In the genomic region with DNA sequence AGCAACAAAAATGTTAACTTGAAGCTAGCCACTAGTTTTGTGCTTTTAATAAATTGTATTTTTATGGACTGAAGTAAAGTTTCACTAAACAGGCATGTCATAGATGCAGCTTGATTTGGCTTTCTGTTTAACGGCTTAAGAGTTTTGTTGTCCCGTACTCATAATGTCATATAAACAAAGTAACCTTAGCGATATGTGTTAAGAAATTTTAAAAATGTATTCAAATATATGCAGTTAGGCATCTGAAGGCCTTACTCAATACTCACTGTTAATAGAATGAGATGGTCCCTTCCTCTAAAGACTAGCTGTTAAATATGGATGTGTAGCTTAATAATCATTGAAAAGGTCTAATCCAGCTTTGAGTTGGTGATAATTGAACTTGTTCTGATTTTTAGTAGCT, we compare ENCODE assay signal across 12 cellular contexts. TPM values are rescaled to one million over a fixed set of nuclear protein-coding genes. Genes with fewer than 3 reads are reported as not detected.
DNase-seq lines count a peak whose midpoint lies in the region; ATAC-seq, FAIRE-seq and TF ChIP-seq lines count a peak whose summit lies in the region.
"Had no signal": no experiment of that assay in that cellular context is flagged by ENCODE, and none has a peak within 500 bp of the region (broad histone marks: within the 10 kb centered on the region; RNA-seq: fewer than 3 reads in every experiment).

No MANE protein-coding gene starts in this region.

- no peaks in the 10 kb centered on the region for H3K27me3 ChIP-seq in CD4-positive, alpha-beta memory T cell (ENCODE audit: insufficient read depth, low read length)
- no peaks in the 10 kb centered on the region for H3K27me3 ChIP-seq in astrocyte (ENCODE audit: insufficient read depth, low read length)
- H3K27me3 ChIP-seq in neural cell (ENCODE audit: insufficient read depth, low read depth, low read length) = no peaks in the 10 kb centered on the region

- TF ChIP-seq CTCF in HFFc6 (IDR thresholded peaks at IDR 0.05) = no peak
- no peak for TF ChIP-seq CTCF in astrocyte (IDR thresholded peaks at IDR 0.05; ENCODE audit: insufficient read depth, low read depth, low read length)
- no peak for TF ChIP-seq CTCF in neural cell (IDR thresholded peaks at IDR 0.05; ENCODE audit: poor library complexity, severe bottlenecking)

- TF ChIP-seq RAD21 in neural cell (conservative IDR thresholded peaks at IDR 0.05) = no peak

- peaks cover 35% of the 10 kb centered on the region for H3K79me2 ChIP-seq in astrocyte (ENCODE audit: insufficient read depth, low read length)
- H3K79me2 ChIP-seq in neural cell (replicated peaks; ENCODE audit: insufficient read depth, low read length) = peaks cover 27% of the 10 kb centered on the region

- H3K9me3 Mint-ChIP-seq in CD4-positive, alpha-beta memory T cell = no peaks in the 10 kb centered on the region
- H3K9me3 Mint-ChIP-seq in HFFc6 = no peaks in the 10 kb centered on the region
- no peaks in the 10 kb centered on the region for H3K9me3 Mint-ChIP-seq in astrocyte (ENCODE audit: unreplicated experiment)
- H3K9me3 Mint-ChIP-seq: activated B cell treated with CpG ODN at 0.5 μM for 24 hours had no signal

- POLR2A ChIA-PET in CD4-positive, alpha-beta memory T cell (lab: Charles Lee; ENCODE audit: partially characterized antibody) = interaction anchor here (1.6 to 2.9 kb wide), 6 partner anchors 9 to 1129 kb away, joined by 4 to 16 read pairs (median 8); a partner anchor contains a TSS

- FAIRE-seq in astrocyte (lab: Jason Lieb, UNC) = no peak
- FAIRE-seq: bronchial epithelial cell had no signal

- no peaks in the 10 kb centered on the region for H3K36me3 ChIP-seq in CD4-positive, alpha-beta memory T cell (ENCODE audit: insufficient read depth, low read length)
- no peaks in the 10 kb centered on the region for H3K36me3 ChIP-seq in astrocyte (ENCODE audit: insufficient read depth, low read length)
- no peaks in the 10 kb centered on the region for H3K36me3 ChIP-seq in neural cell (ENCODE audit: insufficient read depth, low read length)

- peak overlapping the region in 2 of 7 donors; percentile 33 to 95 for H3K27ac Mint-ChIP-seq in CD4-positive, alpha-beta memory T cell
- H3K27ac Mint-ChIP-seq in HFFc6 = no peak overlapping the region
- no peak overlapping the region for H3K27ac Mint-ChIP-seq in astrocyte (ENCODE audit: unreplicated experiment)
- H3K27ac Mint-ChIP-seq: activated B cell treated with CpG ODN at 0.5 μM for 24 hours had no signal

- peak overlapping the region; percentile 99 for H3K27ac ChIP-seq in CD4-positive, alpha-beta memory T cell (ENCODE audit: low read depth, low read length)
- H3K27ac ChIP-seq in astrocyte (ENCODE audit: low read depth, low read length) = no peak overlapping the region
- H3K27ac ChIP-seq in neural cell (ENCODE audit: low read length) = no peak overlapping the region

- no peak for ATAC-seq in HG02852 (IDR thresholded peaks at IDR 0.05; ENCODE audit: unreplicated experiment)

- H3K9me2 ChIP-seq in neural cell (ENCODE audit: insufficient read depth, low read length) = no peaks in the 10 kb centered on the region

- CTCF ChIA-PET in CD4-positive, alpha-beta memory T cell (lab: Charles Lee; ENCODE audit: partially characterized antibody) = interaction anchor here (0.5 to 2.7 kb wide), 3 partner anchors 10 to 1030 kb away, joined by 3 to 9 read pairs (median 5); no protein-coding TSS in a partner anchor

- no peak overlapping the region for H3K4me3 ChIP-seq in CD4-positive, alpha-beta memory T cell (ENCODE audit: low read length in 2 of 2)
- peak overlapping the region; percentile 99 for H3K4me3 ChIP-seq in astrocyte (ENCODE audit: insufficient read depth, low read depth, low read length)
- peak overlapping the region; percentile 83 for H3K4me3 ChIP-seq in neural cell (ENCODE audit: low read length)

- H3K9ac ChIP-seq in astrocyte (ENCODE audit: low read length) (peak overlapping the region; percentile 97), neural cell (ENCODE audit: low read length) (no peak overlapping the region)

- H3K4me1 Mint-ChIP-seq in CD4-positive, alpha-beta memory T cell = peaks cover 21 to 37% (median 28%) of the 10 kb centered on the region in 4 donors
- H3K4me1 Mint-ChIP-seq in HFFc6 (ENCODE audit: low read depth) (peaks cover 34% of the 10 kb centered on the region), astrocyte (ENCODE audit: low read depth, unreplicated experiment) (peaks cover 6% of the 10 kb centered on the region)

- intact Hi-C loops in CD4-positive, alpha-beta memory T cell (cut with micrococcal nuclease) = loop anchor here (5.0 kb wide), 1 partner anchor 232 kb away; no protein-coding TSS in a partner anchor

- TF ChIP-seq EP300 in neural cell (conservative IDR thresholded peaks at IDR 0.05; ENCODE audit: poor library complexity, severe bottlenecking) = no peak

- peak overlapping the region; percentile 83 for H3K4me2 ChIP-seq in astrocyte (ENCODE audit: low read length)
- peak overlapping the region; percentile 74 for H3K4me2 ChIP-seq in neural cell (ENCODE audit: low read length)

- H3K36me3 Mint-ChIP-seq in CD4-positive, alpha-beta memory T cell = peaks cover 0 to 5% of the 10 kb centered on the region in 2 donors
- peaks cover 3% of the 10 kb centered on the region; the same call in 1 of the 2 replicates for H3K36me3 Mint-ChIP-seq in HFFc6 (ENCODE audit: low read depth)
- no peaks in the 10 kb centered on the region for H3K36me3 Mint-ChIP-seq in astrocyte (ENCODE audit: low read depth, unreplicated experiment)

- H3K4me3 Mint-ChIP-seq in CD4-positive, alpha-beta memory T cell = peak overlapping the region in 6 of 8 donors; percentile 10 to 57 (median 30)
- H3K4me3 Mint-ChIP-seq in HFFc6 (peak overlapping the region; percentile 48; the same call in 1 of the 2 replicates), astrocyte (ENCODE audit: unreplicated experiment) (no peak overlapping the region)
- H3K4me3 Mint-ChIP-seq: activated B cell treated with CpG ODN at 0.5 μM for 24 hours had no signal

- H3K4me1 ChIP-seq in CD4-positive, alpha-beta memory T cell (ENCODE audit: insufficient read depth, low read length) = peaks cover 54% of the 10 kb centered on the region
- peaks cover 6% of the 10 kb centered on the region for H3K4me1 ChIP-seq in astrocyte (ENCODE audit: insufficient read depth, low read length)

- H3K27me3 Mint-ChIP-seq in CD4-positive, alpha-beta memory T cell = no peaks in the 10 kb centered on the region
- H3K27me3 Mint-ChIP-seq in HFFc6 (ENCODE audit: insufficient read depth) = no peaks in the 10 kb centered on the region
- no peaks in the 10 kb centered on the region for H3K27me3 Mint-ChIP-seq in astrocyte (ENCODE audit: low read depth, unreplicated experiment)
- H3K27me3 Mint-ChIP-seq: activated B cell treated with CpG ODN at 0.5 μM for 24 hours had no signal

- H4K20me1 ChIP-seq in astrocyte (ENCODE audit: insufficient read depth, low read length) (peaks cover 8% of the 10 kb centered on the region), neural cell (ENCODE audit: insufficient read depth) (no peaks in the 10 kb centered on the region)

- no peak overlapping the region for H2AFZ ChIP-seq in astrocyte (ENCODE audit: low read depth, low read length)
- no peak overlapping the region for H2AFZ ChIP-seq in neural cell (ENCODE audit: low read depth, low read length)

- H3F3A ChIP-seq in neural cell (ENCODE audit: insufficient read depth, low read length, poor library complexity, severe bottlenecking) = no peaks in the 10 kb centered on the region

- H3K9me3 ChIP-seq in CD4-positive, alpha-beta memory T cell (ENCODE audit: control insufficient read depth in 1 of 2, low read length in 2 of 2) = no peaks in the 10 kb centered on the region
- H3K9me3 ChIP-seq in astrocyte (ENCODE audit: insufficient read depth, low read depth, low read length) = no peaks in the 10 kb centered on the region
- no peaks in the 10 kb centered on the region for H3K9me3 ChIP-seq in neural cell (ENCODE audit: low read length)

- DNase-seq in CD4-positive, alpha-beta memory T cell = no peak
- no peak for DNase-seq in HFFc6
- no peak for DNase-seq in astrocyte (ENCODE audit: low read depth)
- DNase-seq in stimulated activated CD4-positive, alpha-beta T cell treated with anti-CD3 and anti-CD28 coated beads, Interleukin-2, amount 100 ng/mL, for 48 hours = no peak
- no peak for DNase-seq in activated CD4-positive, alpha-beta T cell treated with anti-CD3 and anti-CD28 coated beads, Interleukin-2, amount 50 U/mL, for 48 hours
- DNase-seq in A172 (ENCODE audit: low spot score) = no peak
- DNase-seq: activated B cell treated with CpG ODN at 0.5 μM for 24 hours; NCI-H510A; stimulated activated naive CD4-positive, alpha-beta T cell treated with Interleukin-2 at 50 U/mL for 16 hours had no signal

TF ChIP-seq in neural cell, 6 proteins besides CTCF, POLR2A, EP300 and RAD21 (continues in another document):
- TF ChIP-seq EZH2 (IDR thresholded peaks at IDR 0.05; ENCODE audit: borderline replicate concordance, insufficient read depth, low read length, poor library complexity, severe bottlenecking) (no peak), TAF1 (IDR thresholded peaks at IDR 0.05; ENCODE audit: low read depth) (no peak)

RNA-seq across cellular contexts. Expression of a gene that starts 1.0 kb away (rescaled TPM):
- total RNA-seq in CD4-positive, alpha-beta memory T cell = 10 to 100 TPM; 18.2 to 20.8 TPM
- 1 to 10 TPM; 4.3 to 5.8 TPM for polyA plus RNA-seq in CD4-positive, alpha-beta memory T cell
- 10 to 100 TPM in 5 of 6 experiments, 1 to 10 TPM in 1; 8.3 to 13.5 (median 11.5) TPM for total RNA-seq in HFFc6 (2021; fragmentation: NEBNext Ultra II Directional; extraction: Animal tissue kit (Norgen Biotek cat#: 25700))
- 10.9 and 11.3 TPM in 2 replicates for total RNA-seq in astrocyte
- polyA plus RNA-seq in neural cell = 10.2 and 12.8 TPM in 2 replicates
- 41.1 and 54.0 TPM in 2 replicates for polyA minus RNA-seq in neural cell
- 15.7 and 17.6 TPM in 2 replicates for total RNA-seq in A172 (2014; rRNA removed; shearing (Covaris generic))

RNA-seq across cellular contexts. Expression of a gene that starts 1.6 kb away (rescaled TPM):
- total RNA-seq in CD4-positive, alpha-beta memory T cell = 1 to 10 TPM; 4.6 to 7.2 TPM
- 1 to 10 TPM; 4.7 to 7.6 TPM for polyA plus RNA-seq in CD4-positive, alpha-beta memory T cell
- 10 to 100 TPM in 1 of 6 experiments, 1 to 10 TPM in 5; 7.6 to 10.3 (median 8.8) TPM for total RNA-seq in HFFc6 (2021; fragmentation: NEBNext Ultra II Directional; extraction: Animal tissue kit (Norgen Biotek cat#: 25700))
- 9.6 and 10.6 TPM in 2 replicates for total RNA-seq in astrocyte
- 39.6 and 42.2 TPM in 2 replicates for polyA plus RNA-seq in neural cell
- polyA minus RNA-seq in neural cell = 21.2 and 21.7 TPM in 2 replicates
- 25.2 and 26.0 TPM in 2 replicates for total RNA-seq in A172 (2014; rRNA removed; shearing (Covaris generic))

Comparison
In these comparisons a context has a peak if more than half of its experiments do, and no peak if none do; other contexts are left out.
1. H3K4me3 ChIP-seq: peak in astrocyte (single experiment) and neural cell (single experiment); none in CD4-positive, alpha-beta memory T cell (0 of 2).